ENCODE assay signal across 1 cellular context in the genomic region with DNA sequence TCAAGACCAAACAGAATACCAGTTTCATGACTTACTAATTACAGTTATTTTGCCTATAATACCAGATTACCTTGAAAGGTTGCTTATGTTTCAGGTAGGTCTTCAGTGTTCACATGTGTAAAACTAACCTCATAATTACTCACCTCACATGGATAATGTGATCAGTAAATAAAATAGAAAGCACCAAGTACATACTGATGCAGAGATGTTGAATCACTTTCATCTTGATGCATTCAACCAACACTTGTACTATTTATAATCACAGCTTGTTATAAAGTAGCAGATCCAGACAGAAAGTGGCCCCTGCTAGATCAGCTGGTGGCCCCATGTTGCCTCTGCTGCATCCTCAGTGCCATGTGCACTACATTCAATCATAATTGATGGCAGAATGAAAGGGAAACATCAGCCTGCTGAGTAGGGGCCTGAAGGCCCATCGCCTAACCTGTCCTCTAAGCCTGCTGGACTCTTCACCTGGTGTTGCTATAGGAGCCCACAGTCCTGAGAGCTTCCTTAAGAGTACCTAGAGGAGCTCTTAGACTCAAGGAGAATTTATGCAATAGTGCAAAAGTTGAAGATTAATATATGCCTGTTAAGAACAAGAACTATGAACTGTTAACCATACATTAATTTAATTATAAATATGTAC.
TF ChIP-seq lines count a peak whose summit lies in the region.

No MANE protein-coding gene starts in this region.

TF ChIP-seq in IMR-90, 13 proteins besides CTCF, POLR2A, EP300 and RAD21:
- TF ChIP-seq FOS (IDR thresholded peaks at IDR 0.05; ENCODE audit: low read depth, low read length), result no peak
